ENCODE assay signal across 20 cellular contexts in the genomic region with DNA sequence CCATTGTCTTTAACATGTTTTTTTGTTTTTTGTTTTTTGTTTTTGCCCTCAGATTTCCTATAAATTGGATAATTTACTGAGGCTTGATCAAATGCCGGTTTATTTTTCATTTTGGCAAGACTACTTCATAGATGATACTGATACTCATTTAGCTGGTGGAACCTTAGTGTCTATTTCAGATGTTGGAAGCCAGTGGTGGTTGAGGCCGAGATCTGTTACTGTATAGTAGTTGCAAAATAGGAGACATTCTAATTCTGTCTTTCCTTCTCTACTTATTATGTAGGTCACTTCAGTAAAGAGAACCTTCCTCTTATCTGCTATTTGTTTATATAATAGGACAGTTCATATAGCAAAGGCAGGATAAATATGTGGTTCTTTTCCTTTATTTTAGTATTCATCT.
A peak's percentile ranks its signal among the peaks of the same experiment; 100 is the strongest.
DNase-seq lines count a peak whose midpoint lies in the region; ATAC-seq lines count a peak whose summit lies in the region.
"Had no signal": no experiment of that assay in that cellular context is flagged by ENCODE, and none has a peak within 500 bp of the region (broad histone marks: within the 10 kb centered on the region; RNA-seq: fewer than 3 reads in every experiment).

No MANE protein-coding gene starts in this region.

- H3K4me3 Mint-ChIP-seq in activated T-cell treated with anti-CD3 and anti-CD28 coated beads, Interleukin-2, amount 50 U/mL, for 24 hours, result no peak overlapping the region
- no peak overlapping the region for H3K4me3 Mint-ChIP-seq in stimulated activated naive CD8-positive, alpha-beta T cell treated with anti-CD3 and anti-CD28 coated beads, Interleukin-15, Interleukin-2, amounts not matched to agents 100 ng/mL and 50 ng/mL, for 24 hours

- H3K9me3 Mint-ChIP-seq in activated T-cell treated with anti-CD3 and anti-CD28 coated beads, Interleukin-2, amount 50 U/mL, for 24 hours, result no peaks in the 10 kb centered on the region
- no peaks in the 10 kb centered on the region for H3K9me3 Mint-ChIP-seq in stimulated activated naive CD8-positive, alpha-beta T cell treated with anti-CD3 and anti-CD28 coated beads, Interleukin-15, Interleukin-2, amounts not matched to agents 100 ng/mL and 50 ng/mL, for 24 hours

- ATAC-seq in stimulated activated naive CD8-positive, alpha-beta T cell treated with anti-CD3 and anti-CD28 coated beads, Interleukin-15, Interleukin-2, amounts not matched to agents 100 U/mL and 50 U/mL, for 24 hours, result no peak
- ATAC-seq in HG02763 (IDR thresholded peaks at IDR 0.05; ENCODE audit: unreplicated experiment), result no peak
- ATAC-seq: A549, Panc1 had no signal

- H3K27ac Mint-ChIP-seq in activated T-cell treated with anti-CD3 and anti-CD28 coated beads, Interleukin-2, amount 50 U/mL, for 24 hours, result peak overlapping the region; percentile 95
- peak overlapping the region; percentile 66 for H3K27ac Mint-ChIP-seq in stimulated activated naive CD8-positive, alpha-beta T cell treated with anti-CD3 and anti-CD28 coated beads, Interleukin-15, Interleukin-2, amounts not matched to agents 100 ng/mL and 50 ng/mL, for 24 hours

- H3K4me1 Mint-ChIP-seq in activated T-cell treated with anti-CD3 and anti-CD28 coated beads, Interleukin-2, amount 50 U/mL, for 24 hours (ENCODE audit: low read depth), result peaks cover 19% of the 10 kb centered on the region
- H3K4me1 Mint-ChIP-seq in stimulated activated naive CD8-positive, alpha-beta T cell treated with anti-CD3 and anti-CD28 coated beads, Interleukin-15, Interleukin-2, amounts not matched to agents 100 ng/mL and 50 ng/mL, for 24 hours (ENCODE audit: low read depth), result peaks cover 13% of the 10 kb centered on the region

- H3K27me3 Mint-ChIP-seq in activated T-cell treated with anti-CD3 and anti-CD28 coated beads, Interleukin-2, amount 50 U/mL, for 24 hours, result no peaks in the 10 kb centered on the region
- H3K27me3 Mint-ChIP-seq in stimulated activated naive CD8-positive, alpha-beta T cell treated with anti-CD3 and anti-CD28 coated beads, Interleukin-15, Interleukin-2, amounts not matched to agents 100 ng/mL and 50 ng/mL, for 24 hours, result no peaks in the 10 kb centered on the region

- H3K36me3 Mint-ChIP-seq in activated T-cell treated with anti-CD3 and anti-CD28 coated beads, Interleukin-2, amount 50 U/mL, for 24 hours (ENCODE audit: low read depth), result peaks cover 73% of the 10 kb centered on the region
- peaks cover 64% of the 10 kb centered on the region for H3K36me3 Mint-ChIP-seq in stimulated activated naive CD8-positive, alpha-beta T cell treated with anti-CD3 and anti-CD28 coated beads, Interleukin-15, Interleukin-2, amounts not matched to agents 100 ng/mL and 50 ng/mL, for 24 hours (ENCODE audit: low read depth)

- DNase-seq in activated T-cell treated with anti-CD3 and anti-CD28 coated beads, Interleukin-2, amount 50 U/mL, for 24 hours, result no peak
- DNase-seq in activated T-cell treated with anti-CD3 and anti-CD28 coated beads, Interleukin-2, amount 50 U/mL, for 1 hour, result no peak
- no peak for DNase-seq in stimulated activated naive CD8-positive, alpha-beta T cell treated with anti-CD3 and anti-CD28 coated beads, Interleukin-15, Interleukin-2, amounts not matched to agents 100 U/mL and 50 U/mL, for 24 hours
- DNase-seq in fibroblast of gingiva (ENCODE audit: low read depth) (peak; percentile 44), SK-N-DZ (ENCODE audit: low spot score) (no peak)
- no peak for DNase-seq in stimulated activated CD4-positive, alpha-beta T cell treated with anti-CD3 and anti-CD28 coated beads, Interleukin-1b, Interleukin-23, amount 100 ng/mL, for 48 hours
- DNase-seq: BE2C, DMS53, GDM1, GOT3, NCI-H1105 treated with DMSO at 0.1 percent for 48 hours, NCI-H1694 treated with DMSO at 0.1 percent for 48 hours, NCI-H2081 treated with DMSO at 0.1 percent for 48 hours, NCI-H2171 treated with DMSO at 0.1 percent for 48 hours, NCI-H524 treated with DMSO at 0.1 percent for 48 hours, NCI-H82 had no signal
